In genomic region chr5:124803617-124804331, GRCh38 we compare ENCODE assay signal across 8 cellular contexts.
"Had no signal": no experiment of that assay in that cellular context is flagged by ENCODE, and none has a peak within 500 bp of the region (broad histone marks: within the 10 kb centered on the region; RNA-seq: fewer than 3 reads in every experiment).

No MANE protein-coding gene starts in this region.

- ATAC-seq: GM23338 had no signal

- H3K4me2 ChIP-seq: GM23338 had no signal

- DNase-seq: H9, HCEC 1CT, IMR-90, KBM-7 had no signal

- H3K4me3 ChIP-seq: GM23338 had no signal

- FAIRE-seq: H1, H54, HTR-8/SVneo had no signal
